ENCODE assay signal across 1 cellular context in the genomic region with DNA sequence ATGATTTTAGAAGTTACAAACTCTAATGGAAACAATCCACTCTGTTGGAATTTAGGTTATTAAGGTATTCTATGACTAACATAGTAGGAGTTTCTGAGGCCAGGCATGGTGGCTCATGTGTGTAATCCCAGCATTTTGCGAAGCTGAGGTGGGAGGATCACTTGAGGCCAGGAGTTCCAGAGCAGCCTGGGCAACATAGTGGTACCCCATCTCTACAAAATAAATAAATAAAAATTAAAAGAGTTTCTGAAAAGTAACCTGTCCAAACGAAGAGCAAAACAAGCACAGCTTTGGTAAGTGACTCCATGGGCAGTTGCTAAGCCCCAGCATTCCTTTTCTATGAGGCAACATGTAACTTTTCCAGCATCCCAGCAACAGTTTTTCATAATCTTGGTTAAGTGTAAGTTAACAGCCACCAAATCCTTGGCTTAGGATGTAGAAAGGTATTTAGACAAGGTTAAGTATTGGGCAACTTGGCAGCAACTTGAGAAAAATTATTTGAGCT.
TF ChIP-seq lines count a peak whose summit lies in the region.

No MANE protein-coding gene starts in this region.

TF ChIP-seq in IMR-90, 13 proteins besides CTCF, POLR2A, EP300 and RAD21 (continued from another document):
- TF ChIP-seq ELK1 (IDR thresholded peaks at IDR 0.05; ENCODE audit: borderline replicate concordance, low read depth, low read length) (no peak), RFX5 (IDR thresholded peaks at IDR 0.05; ENCODE audit: low read depth, low read length) (no peak)
TF ChIP-seq in IMR-90: peak in this region for 1.
